In the genomic region with DNA sequence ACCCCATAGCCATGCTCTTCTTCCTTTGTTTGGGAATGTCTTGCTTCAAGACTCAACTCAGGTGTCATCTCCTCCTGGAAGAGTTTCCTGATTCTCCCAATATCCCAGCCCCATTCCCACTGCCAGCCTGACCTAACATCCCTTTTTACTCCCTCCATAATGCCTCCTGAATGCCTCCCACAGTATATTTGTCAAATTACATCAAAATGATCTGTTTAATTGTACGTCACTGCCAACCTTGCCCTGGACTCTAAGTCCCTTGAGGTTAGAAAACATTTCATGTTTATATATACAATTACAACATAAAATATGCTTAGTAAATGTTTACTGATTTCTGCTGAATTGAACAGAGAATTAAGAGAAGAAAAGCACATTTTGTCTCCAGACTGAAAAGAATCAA, we compare ENCODE assay signal across 19 cellular contexts.
"Had no signal": no experiment of that assay in that cellular context is flagged by ENCODE, and none has a peak within 500 bp of the region (broad histone marks: within the 10 kb centered on the region; RNA-seq: fewer than 3 reads in every experiment).

No MANE protein-coding gene starts in this region.

- DNase-seq: Kasumi-1, MM.1S, NCI-H1092 treated with DMSO at 0.1 percent for 48 hours, NCI-H1436 treated with DMSO at 0.1 percent for 48 hours, NCI-H1694, NCI-H187 treated with DMSO at 0.1 percent for 48 hours, NCI-H2029 treated with DMSO at 0.1 percent for 48 hours, NCI-H2107, NCI-H2227 treated with DMSO at 0.1 percent for 48 hours, NCI-H510A, NCI-H524 treated with DMSO at 0.1 percent for 48 hours, NCI-H69, NCI-H774, PC-3, SHP77, SK-N-SH had no signal

- H3K4me1 Mint-ChIP-seq: IgD-negative memory B cell had no signal

- ATAC-seq: K562, Panc1, PC-3 had no signal

- H3K4me3 Mint-ChIP-seq: IgD-negative memory B cell had no signal
